8 cellular contexts compared by ENCODE assay signal in genomic region chr10:44974082-44974627, GRCh38. TPM values are rescaled to one million over a fixed set of nuclear protein-coding genes. Genes with fewer than 3 reads are reported as not detected.
DNase-seq lines count a peak whose midpoint lies in the region; ATAC-seq, FAIRE-seq and TF ChIP-seq lines count a peak whose summit lies in the region.

No MANE protein-coding gene starts in this region.

- H3K9me2 ChIP-seq in SU-DHL-6 (replicated peaks; ENCODE audit: insufficient read depth, low read length), result no peaks in the 10 kb centered on the region

- peak overlapping the region; percentile 32 for H3K4me3 ChIP-seq in SU-DHL-6 (ENCODE audit: insufficient read depth, low read length, poor library complexity, severe bottlenecking)
- peak overlapping the region in 8 of 10 donors; percentile 7 to 87 (median 74) for H3K4me3 ChIP-seq in heart right ventricle
- H3K4me3 ChIP-seq in small intestine (ENCODE audit: low read depth in 1 of 2, low read length in 2 of 2), result peak overlapping the region; percentile 20 to 40

- H3K4me1 ChIP-seq in heart right ventricle (peaks cover 35 to 87% (median 70%) of the 10 kb centered on the region in 9 donors), small intestine (ENCODE audit: control insufficient read depth in 2 of 2, insufficient read depth in 1 of 2, low read depth in 1 of 2, low read length in 1 of 2) (peaks cover 0 to 15% of the 10 kb centered on the region in 2 donors)

- H3K9me3 ChIP-seq in SU-DHL-6 (ENCODE audit: insufficient read depth, low read length) (no peaks in the 10 kb centered on the region), heart right ventricle (no peaks in the 10 kb centered on the region), small intestine (ENCODE audit: control insufficient read depth, low read depth) (no peaks in the 10 kb centered on the region)

- TF ChIP-seq POLR2A in GM18505 (IDR thresholded peaks at IDR 0.05; ENCODE audit: borderline replicate concordance, extremely low read depth, insufficient read depth, insufficient read length), result no peak

- H3K27me3 ChIP-seq in SU-DHL-6 (ENCODE audit: low read length), result no peaks in the 10 kb centered on the region
- H3K27me3 ChIP-seq in heart right ventricle, result no peaks in the 10 kb centered on the region
- H3K27me3 ChIP-seq in small intestine (ENCODE audit: control insufficient read depth in 2 of 2, insufficient read depth in 2 of 2, low read length in 2 of 2), result no peaks in the 10 kb centered on the region

- ATAC-seq in GM21723 (IDR thresholded peaks at IDR 0.05; ENCODE audit: unreplicated experiment) (peak; percentile 0), heart right ventricle (no peak), GM18505 (IDR thresholded peaks at IDR 0.05; ENCODE audit: unreplicated experiment) (no peak)

- TF ChIP-seq CTCF in SU-DHL-6 (IDR thresholded peaks at IDR 0.05; ENCODE audit: insufficient read depth, low read length, poor library complexity, severe bottlenecking) (no peak), heart right ventricle (IDR thresholded peaks at IDR 0.05) (no peak)

- H3K4me2 ChIP-seq in SU-DHL-6 (ENCODE audit: low read depth, low read length, poor library complexity, severe bottlenecking), result peak overlapping the region; percentile 56

- no peaks in the 10 kb centered on the region for H3F3A ChIP-seq in SU-DHL-6 (ENCODE audit: insufficient read depth)

- peak overlapping the region; percentile 87 for H2AFZ ChIP-seq in SU-DHL-6 (ENCODE audit: low read depth, low read length, severe bottlenecking)

- DNase-seq in heart right ventricle (no peak), small intestine (peak; percentile 42), glomerular visceral epithelial cell (ENCODE audit: extremely low spot score) (no peak), nucleus accumbens (lab: John Stamatoyannopoulos, UW) (no peak), amygdala (lab: John Stamatoyannopoulos, UW) (no peak)

- H3K27ac ChIP-seq in SU-DHL-6 (ENCODE audit: low read depth, low read length), result no peak overlapping the region
- peak overlapping the region; percentile 42 to 97 (median 91) for H3K27ac ChIP-seq in heart right ventricle
- H3K27ac ChIP-seq in small intestine (ENCODE audit: low read depth in 1 of 2, low read length in 1 of 2), result peak overlapping the region; percentile 34 to 89

- no peaks in the 10 kb centered on the region for H3K36me3 ChIP-seq in SU-DHL-6 (ENCODE audit: low read length)
- H3K36me3 ChIP-seq in heart right ventricle, result peaks cover 0 to 68% (median 21%) of the 10 kb centered on the region in 9 donors
- peaks cover 0 to 5% of the 10 kb centered on the region in 2 donors for H3K36me3 ChIP-seq in small intestine (ENCODE audit: control insufficient read depth in 2 of 2, insufficient read depth in 2 of 2, low read length in 2 of 2)

- H3K79me2 ChIP-seq in SU-DHL-6 (ENCODE audit: insufficient read depth, low read length), result no peaks in the 10 kb centered on the region

- FAIRE-seq in small intestine (lab: Jason Lieb, UNC), result no peak

- WGBS in heart right ventricle, 2 donors, result 43 to 45% methylated on average over 7 of the region's 7 CpGs
- WGBS in small intestine, 3 donors, result 23 to 40% (median 24%) methylated on average over 7 of the region's 7 CpGs

- H3K9ac ChIP-seq in SU-DHL-6 (ENCODE audit: low read length), result peak overlapping the region; percentile 52

- no peaks in the 10 kb centered on the region for H4K20me1 ChIP-seq in SU-DHL-6 (ENCODE audit: low read depth, low read length)

- intact Hi-C loops in heart right ventricle (cut with DNase I), result loop anchor here in 6 of 10 donors (1.0 to 10.0 kb wide), 6 partner anchors 13 to 99 kb away; no protein-coding TSS in a partner anchor

RNA-seq across cellular contexts. Expression of gene DEPP1, which starts 4.5 kb away (rescaled TPM):
- 100 to 1,000 TPM in 1 of 10 donors, 10 to 100 TPM in 9; 10.0 to 172 (median 23.8) TPM for total RNA-seq in heart right ventricle
- polyA plus RNA-seq in heart right ventricle (10 to 100 TPM; 27.6 to 40.3 TPM), small intestine (10 to 100 TPM in 1 of 3 donors, 1 to 10 TPM in 2; 4.0 to 39.4 (median 6.8) TPM)

RNA-seq across cellular contexts. Expression of gene RASSF4, which starts 14.6 kb away (rescaled TPM):
- total RNA-seq in heart right ventricle, result 100 to 1,000 TPM in 2 of 10 donors, 10 to 100 TPM in 8; 73.3 to 120 (median 79.9) TPM
- polyA plus RNA-seq in heart right ventricle, result 10 to 100 TPM; 41.2 to 89.4 TPM
- 100 to 1,000 TPM in 1 of 3 donors, 10 to 100 TPM in 2; 16.9 to 136 (median 86.7) TPM for polyA plus RNA-seq in small intestine

RNA-seq across cellular contexts. Expression of gene ZNF22, which starts 26.6 kb away (rescaled TPM):
- total RNA-seq in heart right ventricle, result 10 to 100 TPM; 11.0 to 17.2 (median 15.4) TPM
- polyA plus RNA-seq in heart right ventricle (10 to 100 TPM; 16.2 to 16.3 TPM), small intestine (10 to 100 TPM in 2 of 3 donors, 1 to 10 TPM in 1; 8.1 to 14.5 (median 12.2) TPM)
